In genomic region chr19:34363094-34363493, GRCh38 we compare ENCODE assay signal across 1 cellular context.
TF ChIP-seq lines count a peak whose summit lies in the region.

No MANE protein-coding gene starts in this region.

TF ChIP-seq in GM23338, 12 proteins besides CTCF, POLR2A, EP300 and RAD21:
- TF ChIP-seq CREB1 (CRISPR knock-in tag; IDR thresholded peaks at IDR 0.05; ENCODE audit: low read depth) (no peak), REST (IDR thresholded peaks at IDR 0.05; ENCODE audit: unreplicated experiment) (no peak), POLR2AphosphoS5 (IDR thresholded peaks at IDR 0.05; ENCODE audit: low read depth) (no peak), ETS1 (IDR thresholded peaks at IDR 0.05) (no peak), ZNF462 (CRISPR knock-in tag; IDR thresholded peaks at IDR 0.05) (no peak), EZH2 (IDR thresholded peaks at IDR 0.05; ENCODE audit: low read depth, unreplicated experiment) (no peak), STAT1 (IDR thresholded peaks at IDR 0.05; ENCODE audit: unreplicated experiment) (no peak), NANOG (IDR thresholded peaks at IDR 0.05; ENCODE audit: borderline replicate concordance) (no peak), JUNB (IDR thresholded peaks at IDR 0.05; ENCODE audit: unreplicated experiment) (no peak), ZNF331 (CRISPR knock-in tag; IDR thresholded peaks at IDR 0.05; ENCODE audit: low read depth) (no peak), EZH2phosphoT487 (IDR thresholded peaks at IDR 0.05; ENCODE audit: unreplicated experiment) (no peak)
